1 cellular context compared by ENCODE assay signal in genomic region chr17:21314701-21315111, GRCh38.
TF ChIP-seq lines count a peak whose summit lies in the region.

No MANE protein-coding gene starts in this region.

TF ChIP-seq in HepG2, 621 proteins besides CTCF, POLR2A, EP300 and RAD21:
- TF ChIP-seq HNRNPL (IDR thresholded peaks at IDR 0.05; ENCODE audit: low read depth, low read length) = peak; percentile 82; the same call in 1 of the 2 replicates
